29 cellular contexts compared by ENCODE assay signal in the genomic region with DNA sequence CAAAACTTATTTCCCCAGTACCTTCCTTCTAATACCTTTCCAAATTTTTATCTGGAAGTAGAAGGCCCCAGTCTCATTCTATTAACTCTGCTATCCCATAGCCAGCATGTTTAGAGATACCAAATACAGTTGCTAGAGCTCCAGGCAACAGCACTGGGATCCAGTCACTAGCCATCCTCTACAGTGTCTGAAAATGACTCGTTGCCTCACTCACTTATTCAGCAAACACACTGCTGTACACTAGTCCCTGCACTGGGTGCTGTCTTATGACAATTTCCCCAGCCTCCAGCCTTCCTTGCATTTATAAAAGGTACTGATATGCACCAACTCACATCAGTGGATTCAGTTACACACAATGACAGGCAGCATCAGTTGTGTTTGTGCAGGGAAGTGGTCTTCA.
"Had no signal": no experiment of that assay in that cellular context is flagged by ENCODE, and none has a peak within 500 bp of the region (broad histone marks: within the 10 kb centered on the region; RNA-seq: fewer than 3 reads in every experiment).

No MANE protein-coding gene starts in this region.

- H3K27ac ChIP-seq: body of pancreas, cardiac muscle cell, colonic mucosa, gastrocnemius medialis, heart left ventricle had no signal

- DNase-seq: activated CD4-positive, alpha-beta memory T cell treated with anti-CD3 and anti-CD28 coated beads, Interleukin-2, amount 10 ng/mL, durations not matched to agents 7 days and 5 days; activated CD4-positive, alpha-beta T cell treated with anti-CD3 and anti-CD28 coated beads for 1 hour; activated CD4-positive, alpha-beta T cell treated with anti-CD3 and anti-CD28 coated beads for 4 hours; activated CD4-positive, alpha-beta T cell treated with anti-CD3 and anti-CD28 coated beads, Interleukin-2, amount 10 ng/mL, durations not matched to agents 7 days and 5 days; activated CD4-positive, alpha-beta T cell treated with anti-CD3 and anti-CD28 coated beads, Interleukin-2, amount 50 U/mL, for 4 hours; activated CD4-positive, CD25-positive, alpha-beta regulatory T cell; activated CD8-positive, alpha-beta memory T cell treated with anti-CD3 and anti-CD28 coated beads, Interleukin-2, amount 50 U/mL, for 48 hours; activated gamma-delta T cell; activated naive CD4-positive, alpha-beta T cell; activated naive CD4-positive, alpha-beta T cell treated with anti-CD3 and anti-CD28 coated beads, Interleukin-2, amount 10 ng/mL, durations not matched to agents 7 days and 5 days; activated naive CD8-positive, alpha-beta T cell treated with anti-CD3 and anti-CD28 coated beads, Interleukin-2, amount 10 ng/mL, durations not matched to agents 7 days and 5 days; activated T-cell treated with anti-CD3 and anti-CD28 coated beads for 4 hours; activated T-cell treated with anti-CD3 and anti-CD28 coated beads, Interleukin-2, amount 50 U/mL, for 24 hours; activated T-cell treated with anti-CD3 and anti-CD28 coated beads, Interleukin-2, amount 50 U/mL, for 72 hours; anterior cingulate cortex; body of pancreas; central memory CD4-positive, alpha-beta T cell; cerebellar nuclear complex; colonic mucosa; effector CD8-positive, alpha-beta T cell; foreskin fibroblast; gastrocnemius medialis; glutamatergic neuron; heart left ventricle; T-helper 2 cell had no signal

- H3K27me3 ChIP-seq: body of pancreas, cardiac muscle cell, colonic mucosa, gastrocnemius medialis, heart left ventricle had no signal

- H3K27me3 Mint-ChIP-seq: activated CD4-positive, alpha-beta memory T cell treated with anti-CD3 and anti-CD28 coated beads, Interleukin-2, amount 10 ng/mL, durations not matched to agents 7 days and 5 days; activated CD4-positive, alpha-beta T cell treated with anti-CD3 and anti-CD28 coated beads, Interleukin-2, amount 10 ng/mL, durations not matched to agents 7 days and 5 days; activated naive CD4-positive, alpha-beta T cell treated with anti-CD3 and anti-CD28 coated beads, Interleukin-2, amount 10 ng/mL, durations not matched to agents 7 days and 5 days; activated naive CD8-positive, alpha-beta T cell treated with anti-CD3 and anti-CD28 coated beads, Interleukin-2, amount 10 ng/mL, durations not matched to agents 7 days and 5 days; activated T-cell treated with anti-CD3 and anti-CD28 coated beads, Interleukin-2, amount 50 U/mL, for 24 hours had no signal

- H3K9me3 ChIP-seq: body of pancreas, colonic mucosa, gastrocnemius medialis, heart left ventricle had no signal

- H3K36me3 Mint-ChIP-seq: activated naive CD4-positive, alpha-beta T cell treated with anti-CD3 and anti-CD28 coated beads, Interleukin-2, amount 10 ng/mL, durations not matched to agents 7 days and 5 days; activated naive CD4-positive, alpha-beta T cell treated with anti-CD3 and anti-CD28 coated beads, Interleukin-2, amount 50 U/mL, for 72 hours; activated naive CD8-positive, alpha-beta T cell treated with anti-CD3 and anti-CD28 coated beads, Interleukin-2, amount 10 ng/mL, durations not matched to agents 7 days and 5 days had no signal

- H3K4me3 ChIP-seq: body of pancreas, cardiac muscle cell, colonic mucosa, gastrocnemius medialis, heart left ventricle had no signal

- H3K36me3 ChIP-seq: cardiac muscle cell, colonic mucosa, gastrocnemius medialis, heart left ventricle had no signal

- ATAC-seq: activated naive CD4-positive, alpha-beta T cell treated with anti-CD3 and anti-CD28 coated beads, Interleukin-2, amount 50 U/mL, for 72 hours; activated T-cell treated with anti-CD3 and anti-CD28 coated beads, Interleukin-2, amount 50 U/mL, for 72 hours; body of pancreas; esophagus mucosa; gastrocnemius medialis; heart left ventricle had no signal

- H3K4me3 Mint-ChIP-seq: activated CD4-positive, alpha-beta memory T cell treated with anti-CD3 and anti-CD28 coated beads, Interleukin-2, amount 10 ng/mL, durations not matched to agents 7 days and 5 days; activated CD4-positive, alpha-beta T cell treated with anti-CD3 and anti-CD28 coated beads, Interleukin-2, amount 10 ng/mL, durations not matched to agents 7 days and 5 days; activated naive CD4-positive, alpha-beta T cell treated with anti-CD3 and anti-CD28 coated beads, Interleukin-2, amount 10 ng/mL, durations not matched to agents 7 days and 5 days; activated naive CD8-positive, alpha-beta T cell treated with anti-CD3 and anti-CD28 coated beads, Interleukin-2, amount 10 ng/mL, durations not matched to agents 7 days and 5 days; activated T-cell treated with anti-CD3 and anti-CD28 coated beads, Interleukin-2, amount 50 U/mL, for 24 hours; activated T-cell treated with anti-CD3 and anti-CD28 coated beads, Interleukin-2, amount 50 U/mL, for 72 hours had no signal

- FAIRE-seq: endothelial cell of umbilical vein had no signal

- H3K9me3 Mint-ChIP-seq: activated CD4-positive, alpha-beta T cell treated with anti-CD3 and anti-CD28 coated beads, Interleukin-2, amount 10 ng/mL, durations not matched to agents 7 days and 5 days; activated naive CD8-positive, alpha-beta T cell treated with anti-CD3 and anti-CD28 coated beads, Interleukin-2, amount 10 ng/mL, durations not matched to agents 7 days and 5 days had no signal

- H3K27ac Mint-ChIP-seq: activated CD4-positive, alpha-beta memory T cell treated with anti-CD3 and anti-CD28 coated beads, Interleukin-2, amount 10 ng/mL, durations not matched to agents 7 days and 5 days; activated CD4-positive, alpha-beta T cell treated with anti-CD3 and anti-CD28 coated beads, Interleukin-2, amount 10 ng/mL, durations not matched to agents 7 days and 5 days; activated naive CD4-positive, alpha-beta T cell treated with anti-CD3 and anti-CD28 coated beads, Interleukin-2, amount 10 ng/mL, durations not matched to agents 7 days and 5 days; activated naive CD4-positive, alpha-beta T cell treated with anti-CD3 and anti-CD28 coated beads, Interleukin-2, amount 50 U/mL, for 72 hours; activated naive CD8-positive, alpha-beta T cell treated with anti-CD3 and anti-CD28 coated beads, Interleukin-2, amount 10 ng/mL, durations not matched to agents 7 days and 5 days; activated T-cell treated with anti-CD3 and anti-CD28 coated beads, Interleukin-2, amount 50 U/mL, for 24 hours; activated T-cell treated with anti-CD3 and anti-CD28 coated beads, Interleukin-2, amount 50 U/mL, for 72 hours had no signal

- H3K4me1 ChIP-seq: body of pancreas, colonic mucosa, gastrocnemius medialis, heart left ventricle had no signal

- H3K4me1 Mint-ChIP-seq: activated CD4-positive, alpha-beta memory T cell treated with anti-CD3 and anti-CD28 coated beads, Interleukin-2, amount 10 ng/mL, durations not matched to agents 7 days and 5 days; activated CD4-positive, alpha-beta T cell treated with anti-CD3 and anti-CD28 coated beads, Interleukin-2, amount 10 ng/mL, durations not matched to agents 7 days and 5 days; activated naive CD4-positive, alpha-beta T cell treated with anti-CD3 and anti-CD28 coated beads, Interleukin-2, amount 10 ng/mL, durations not matched to agents 7 days and 5 days had no signal
